In the genomic region with DNA sequence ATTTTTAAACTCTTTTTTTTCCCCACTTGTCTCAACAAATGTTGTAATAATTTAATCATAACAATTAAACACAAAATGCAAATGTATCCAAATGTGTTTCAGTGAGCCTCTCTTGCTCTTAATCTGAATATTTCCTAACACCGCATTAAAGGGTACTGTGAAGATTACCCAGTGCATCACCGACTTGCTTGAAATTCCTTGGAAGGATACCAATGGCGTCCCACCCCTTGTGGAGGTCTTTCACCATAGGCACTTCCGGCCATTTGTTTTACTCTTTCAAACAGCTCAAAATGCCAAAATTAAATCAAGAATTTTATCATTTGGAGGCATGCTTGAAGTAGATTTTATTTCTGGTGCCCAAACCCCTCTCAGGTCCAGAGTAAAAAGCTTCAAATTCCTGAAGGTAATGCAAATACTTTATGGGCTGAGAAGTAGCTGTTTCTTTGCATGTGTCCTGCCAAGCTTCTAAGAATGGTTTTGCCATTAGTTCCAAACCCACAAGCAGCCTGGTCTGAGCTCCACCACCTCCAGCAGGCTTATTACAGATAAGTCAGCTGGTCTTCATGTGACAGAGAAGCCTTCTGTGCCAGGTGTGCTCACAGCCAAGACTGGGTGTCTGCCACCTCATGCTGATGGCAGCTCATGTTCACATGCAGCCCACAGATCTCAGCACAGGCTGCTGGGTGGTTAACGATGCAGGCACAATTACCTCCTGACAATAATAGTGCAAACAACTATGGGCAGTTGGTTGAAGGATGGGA, we compare ENCODE assay signal across 14 cellular contexts. TPM values are rescaled to one million over a fixed set of nuclear protein-coding genes. Genes with fewer than 3 reads are reported as not detected.
DNase-seq lines count a peak whose midpoint lies in the region; ATAC-seq, FAIRE-seq and TF ChIP-seq lines count a peak whose summit lies in the region.
"Had no signal": no experiment of that assay in that cellular context is flagged by ENCODE, and none has a peak within 500 bp of the region (broad histone marks: within the 10 kb centered on the region; RNA-seq: fewer than 3 reads in every experiment).

No MANE protein-coding gene starts in this region.

- no peak for TF ChIP-seq EP300 in H1 (IDR thresholded peaks at IDR 0.05; ENCODE audit: borderline replicate concordance in 1 of 2, low read depth in 2 of 2, low read length in 2 of 2)

- no peaks in the 10 kb centered on the region for H3K23me2 ChIP-seq in H1 (ENCODE audit: low read depth, low read length)

- no peak for TF ChIP-seq POLR2A in H1 (IDR thresholded peaks at IDR 0.05; ENCODE audit: control extremely low read depth in 1 of 2, low read depth in 2 of 2, low read length in 2 of 2)

- ATAC-seq in DND-41 (ENCODE audit: insufficient read depth, low read depth), result peak; percentile 16; the same call in 2 of the 3 replicates
- ATAC-seq in GM18868 (IDR thresholded peaks at IDR 0.05; ENCODE audit: unreplicated experiment), result no peak
- no peak for ATAC-seq in CD4-positive, alpha-beta T cell (ENCODE audit: poor library complexity)
- ATAC-seq: foreskin keratinocyte, SK-N-SH treated with all-trans-retinoic acid at 6 μM for 48 hours had no signal

- H3K4me3 Mint-ChIP-seq in nephron progenitor cell, result no peak overlapping the region
- no peak overlapping the region for H3K4me3 Mint-ChIP-seq in CD4-positive, alpha-beta T cell

- no peak for TF ChIP-seq RAD21 in H1 (IDR thresholded peaks at IDR 0.05 in 1 of 2, conservative IDR thresholded peaks at IDR 0.05 in 1 of 2; ENCODE audit: low read depth in 2 of 2, low read length in 2 of 2)

- peak overlapping the region; percentile 23 for H3K27ac Mint-ChIP-seq in nephron progenitor cell
- no peak overlapping the region for H3K27ac Mint-ChIP-seq in CD4-positive, alpha-beta T cell

- no peak overlapping the region for H3K9ac ChIP-seq in DND-41 (ENCODE audit: low read depth, low read length)
- H3K9ac ChIP-seq in H1 (replicated peaks in 1 of 4; ENCODE audit: extremely low read depth in 1 of 4, low read depth in 3 of 4, low read length in 3 of 4), result no peak overlapping the region

- H3K36me3 ChIP-seq in DND-41 (ENCODE audit: insufficient read depth, low read length) (no peaks in the 10 kb centered on the region), H1 (ENCODE audit: control insufficient read depth in 2 of 4, insufficient read depth in 4 of 4, low read length in 3 of 4) (no peaks in the 10 kb centered on the region)
- H3K36me3 ChIP-seq: HAP-1, spleen had no signal

- H3K27me3 Mint-ChIP-seq in nephron progenitor cell (ENCODE audit: low read depth, poor library complexity), result peaks cover 3% of the 10 kb centered on the region
- no peaks in the 10 kb centered on the region for H3K27me3 Mint-ChIP-seq in CD4-positive, alpha-beta T cell

- 91% methylated on average over 5 of the region's 5 CpGs; no CpG with 5 or more reads in 1 of the 2 experiments for WGBS in H1 (ENCODE audit: extremely low coverage in 1 of 2, insufficient coverage in 1 of 2, insufficient read length in 1 of 2, insufficient replicate concordance in 2 of 2, low coverage in 1 of 2, low lambda C conversion rate in 2 of 2, missing lambda C conversion rate in 1 of 2), 2 experiments

- intact Hi-C loops in CD4-positive, alpha-beta T cell (cut with DNase I, micrococcal nuclease), result no loop called here

- H2BK5ac ChIP-seq in H1 (ENCODE audit: low read depth, low read length), result no peak overlapping the region

- H2BK15ac ChIP-seq in H1 (ENCODE audit: low read length), result no peak overlapping the region

- CTCF ChIA-PET in H1 (lab: Charles Lee; ENCODE audit: partially characterized antibody), result interaction anchor here (0.6 to 0.9 kb wide), 2 partner anchors 37 to 263 kb away, joined by 3 read pairs; no protein-coding TSS in a partner anchor
- CTCF ChIA-PET in CD4-positive, alpha-beta T cell (lab: Charles Lee), result no interaction called here

- no peak overlapping the region for H3K4me2 ChIP-seq in DND-41 (ENCODE audit: insufficient read depth, low read length)
- H3K4me2 ChIP-seq in H1 (ENCODE audit: insufficient read depth in 1 of 2, low read depth in 2 of 2, low read length in 2 of 2), result no peak overlapping the region

- no peak overlapping the region for H3K56ac ChIP-seq in H1 (replicated peaks; ENCODE audit: insufficient read length, low read depth, low read length)

- H3K79me1 ChIP-seq in H1 (ENCODE audit: low read depth, low read length), result no peaks in the 10 kb centered on the region

- H2BK20ac ChIP-seq in H1 (ENCODE audit: low read length), result no peak overlapping the region

- H4K5ac ChIP-seq in H1 (ENCODE audit: insufficient read length, low read depth, low read length), result no peak overlapping the region

- no peaks in the 10 kb centered on the region for H3K9me3 ChIP-seq in DND-41 (ENCODE audit: insufficient read depth, low read length, severe bottlenecking)
- no peaks in the 10 kb centered on the region for H3K9me3 ChIP-seq in H1 (ENCODE audit: insufficient read depth in 2 of 2, low read depth in 1 of 2, low read length in 1 of 2)
- no peaks in the 10 kb centered on the region for H3K9me3 ChIP-seq in CD4-positive, alpha-beta T cell (ENCODE audit: control insufficient read depth, low read length)
- H3K9me3 ChIP-seq: HAP-1, spleen had no signal

- H3K4ac ChIP-seq in H1 (replicated peaks; ENCODE audit: insufficient read length, low read depth, low read length), result no peak overlapping the region

- no peaks in the 10 kb centered on the region for H3K9me3 Mint-ChIP-seq in nephron progenitor cell
- no peaks in the 10 kb centered on the region for H3K9me3 Mint-ChIP-seq in CD4-positive, alpha-beta T cell

- peak overlapping the region; percentile 32; the same call in 1 of the 2 replicates for H3K27ac ChIP-seq in DND-41 (ENCODE audit: low read length)
- no peak overlapping the region for H3K27ac ChIP-seq in H1 (ENCODE audit: low read depth, low read length)
- no peak overlapping the region for H3K27ac ChIP-seq in CD4-positive, alpha-beta T cell (ENCODE audit: low read depth, low read length)
- H3K27ac ChIP-seq: foreskin keratinocyte, spleen had no signal

- H3K4me1 ChIP-seq in DND-41 (ENCODE audit: insufficient read depth, low read length), result peaks cover 44% of the 10 kb centered on the region
- no peaks in the 10 kb centered on the region for H3K4me1 ChIP-seq in H1 (replicated peaks in 1 of 4; ENCODE audit: control insufficient read depth in 3 of 4, insufficient read depth in 4 of 4, low read length in 3 of 4)
- H3K4me1 ChIP-seq: foreskin keratinocyte had no signal

- H3K4me3 ChIP-seq in DND-41 (ENCODE audit: low read depth in 1 of 2, low read length in 2 of 2) (no peak overlapping the region), H1 (ENCODE audit: extremely low read depth in 1 of 4, insufficient read depth in 2 of 4, low read depth in 3 of 4, low read length in 4 of 4) (no peak overlapping the region), foreskin fibroblast (ENCODE audit: low read depth in 1 of 2, low read length in 2 of 2) (no peak overlapping the region)
- H3K4me3 ChIP-seq: HAP-1, spleen had no signal

- H3K23ac ChIP-seq in H1 (ENCODE audit: insufficient read length), result no peak overlapping the region

- DNase-seq in DND-41, result peak; percentile 52
- peak; percentile 22 for DNase-seq in NAMALWA (ENCODE audit: low spot score)
- DNase-seq in H1 (ENCODE audit: low read depth in 1 of 2, low spot score in 2 of 2), result no peak
- no peak for DNase-seq in nephron progenitor cell
- no peak for DNase-seq in HPDE6-E6E7 (ENCODE audit: extremely low spot score)
- DNase-seq in CD4-positive, alpha-beta T cell, result no peak
- DNase-seq in foreskin fibroblast, result no peak
- DNase-seq: activated CD8-positive, alpha-beta memory T cell treated with anti-CD3 and anti-CD28 coated beads for 24 hours; DMS79; spleen had no signal

- POLR2A ChIA-PET in H1 (lab: Charles Lee; ENCODE audit: partially characterized antibody), result no interaction called here
- POLR2A ChIA-PET in CD4-positive, alpha-beta T cell (lab: Charles Lee), result no interaction called here

- H4K91ac ChIP-seq in H1 (replicated peaks; ENCODE audit: insufficient read length, low read length), result no peak overlapping the region

- TF ChIP-seq CTCF in DND-41 (IDR thresholded peaks at IDR 0.05; ENCODE audit: borderline replicate concordance, extremely low read depth, low read length, poor library complexity, severe bottlenecking) (no peak), H1 (IDR thresholded peaks at IDR 0.05; ENCODE audit: control extremely low read depth in 1 of 3, insufficient read depth in 1 of 3, low read depth in 1 of 3, low read length in 3 of 3) (no peak), nephron progenitor cell (IDR thresholded peaks at IDR 0.05) (no peak), foreskin fibroblast (IDR thresholded peaks at IDR 0.05; ENCODE audit: low read depth, low read length) (no peak)
- TF ChIP-seq CTCF in CD4-positive, alpha-beta T cell (IDR thresholded peaks at IDR 0.05), result no peak

- no peak overlapping the region for H2AFZ ChIP-seq in DND-41 (ENCODE audit: low read depth, low read length)
- 0 out of 2 replicates have a peak overlapping the region, but pooled peaks have one; percentile 5 for H2AFZ ChIP-seq in H1 (ENCODE audit: low read length)

- H4K20me1 ChIP-seq in DND-41 (ENCODE audit: insufficient read depth, low read length), result no peaks in the 10 kb centered on the region
- H4K20me1 ChIP-seq in H1 (replicated peaks in 1 of 2; ENCODE audit: control insufficient read depth in 1 of 2, insufficient read depth in 2 of 2, low read length in 2 of 2), result no peaks in the 10 kb centered on the region

- no peaks in the 10 kb centered on the region for H3K36me3 Mint-ChIP-seq in nephron progenitor cell (ENCODE audit: low read depth)
- H3K36me3 Mint-ChIP-seq in CD4-positive, alpha-beta T cell (ENCODE audit: low read depth), result no peaks in the 10 kb centered on the region

- H2AK5ac ChIP-seq in H1 (ENCODE audit: low read depth, low read length), result no peak overlapping the region

- H2BK12ac ChIP-seq in H1 (ENCODE audit: low read depth, low read length), result no peak overlapping the region

- H3K79me2 ChIP-seq in DND-41 (ENCODE audit: insufficient read depth, low read length) (no peaks in the 10 kb centered on the region), H1 (ENCODE audit: control insufficient read depth in 1 of 2, insufficient read depth in 2 of 2, low read length in 2 of 2) (no peaks in the 10 kb centered on the region)

- H2BK120ac ChIP-seq in H1 (replicated peaks; ENCODE audit: low read depth, low read length), result no peak overlapping the region

- H3K14ac ChIP-seq in H1 (ENCODE audit: insufficient read length), result no peak overlapping the region

- H3K4me1 Mint-ChIP-seq in nephron progenitor cell, result peaks cover 23% of the 10 kb centered on the region
- peaks cover 20% of the 10 kb centered on the region for H3K4me1 Mint-ChIP-seq in CD4-positive, alpha-beta T cell (ENCODE audit: low read depth)

- no peaks in the 10 kb centered on the region for H3K27me3 ChIP-seq in DND-41 (ENCODE audit: insufficient read depth, low read length, poor library complexity)
- H3K27me3 ChIP-seq in H1 (replicated peaks in 1 of 4; ENCODE audit: control insufficient read depth in 3 of 4, extremely low read depth in 1 of 4, insufficient read depth in 3 of 4, low read length in 3 of 4), result no peaks in the 10 kb centered on the region
- H3K27me3 ChIP-seq in CD4-positive, alpha-beta T cell (ENCODE audit: control insufficient read depth, insufficient read depth, low read length), result no peaks in the 10 kb centered on the region
- H3K27me3 ChIP-seq: foreskin keratinocyte, spleen had no signal

- no peak overlapping the region for H4K8ac ChIP-seq in H1 (ENCODE audit: extremely low read depth, insufficient read depth, low read length)

- H3K18ac ChIP-seq in H1 (ENCODE audit: extremely low read depth, low read length), result no peak overlapping the region

- no peak for FAIRE-seq in H1 (lab: Jason Lieb, UNC)

RNA-seq across cellular contexts. Expression of a gene that starts 16.4 kb away (rescaled TPM):
- total RNA-seq in H1 (2021; fragmentation: NEBNext Ultra II Directional; extraction: Animal tissue kit (Norgen Biotek cat#: 25700)), result 61.0 and 71.7 TPM in 2 replicates
- polyA plus RNA-seq in H1 (2011; rRNA removed), result 12.9 and 17.3 TPM in 2 replicates
- polyA plus RNA-seq in H1 (2011; cell fraction: cytosol; rRNA removed), result 20.1 TPM
- 5.8 TPM for polyA plus RNA-seq in H1 (2011; cell fraction: nucleus; rRNA removed)
- polyA plus RNA-seq in H1 (2012, experiment 1 of 2), result 15.0 to 31.6 TPM (median 17.9 TPM) in 4 replicates
- 8.7 TPM for polyA plus RNA-seq in H1 (2012, experiment 2 of 2)
- 31.7 TPM for polyA plus RNA-seq in H1 (2013, experiment 1 of 2)
- polyA plus RNA-seq in H1 (2013, experiment 2 of 2), result 32.7 TPM
- polyA minus RNA-seq in H1 (2011; rRNA and poly(A)+ RNA removed), result 17.9 and 19.2 TPM in 2 replicates
- polyA minus RNA-seq in H1 (2011; cell fraction: cytosol; rRNA and poly(A)+ RNA removed), result 26.9 TPM
- polyA minus RNA-seq in H1 (2011; cell fraction: nucleus; rRNA and poly(A)+ RNA removed), result 18.6 TPM
- 10 to 100 TPM; 86.7 to 92.3 TPM for total RNA-seq in CD4-positive, alpha-beta T cell

Comparison
In these comparisons a context has a peak if more than half of its experiments do, and no peak if none do; other contexts are left out.
1. DNase-seq: peak in DND-41 (single experiment) and NAMALWA (single experiment); none in H1 (0 of 2), nephron progenitor cell (single experiment), HPDE6-E6E7 (single experiment), CD4-positive, alpha-beta T cell (0 of 10) and foreskin fibroblast (0 of 2).